20 cellular contexts compared by ENCODE assay signal in the genomic region with DNA sequence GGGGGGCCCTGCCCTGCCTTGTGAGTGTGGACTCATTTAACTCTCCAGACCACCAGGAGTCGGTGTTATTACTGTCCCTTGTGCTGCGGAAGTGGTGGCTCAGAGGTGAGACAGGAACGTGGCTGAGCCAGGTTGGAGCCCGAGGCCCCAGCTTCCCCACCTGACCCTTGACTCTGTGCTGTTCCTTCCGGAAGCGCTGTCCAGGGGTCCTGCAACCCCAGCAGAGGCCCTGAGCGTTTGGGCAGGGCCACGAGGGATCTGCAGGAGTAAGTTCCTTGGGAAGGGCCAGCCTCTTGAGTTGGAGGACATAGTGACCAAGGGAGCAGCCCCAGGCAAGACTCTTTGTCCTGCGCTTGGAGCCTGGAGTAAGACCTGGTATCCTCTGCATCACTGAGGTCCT.
"Had no signal": no experiment of that assay in that cellular context is flagged by ENCODE, and none has a peak within 500 bp of the region (broad histone marks: within the 10 kb centered on the region; RNA-seq: fewer than 3 reads in every experiment).

No MANE protein-coding gene starts in this region.

- H3K9me3 ChIP-seq: esophagus muscularis mucosa, gastrocnemius medialis, heart right ventricle, right atrium auricular region had no signal

- DNase-seq: effector memory CD4-positive, alpha-beta T cell; gastrocnemius medialis; heart right ventricle; hypothalamus; immature natural killer cell; kidney; left colon; left ventricle myocardium superior; mesenchymal stem cell; midbrain; small intestine; stimulated activated CD4-positive, alpha-beta T cell treated with anti-CD3 and anti-CD28 coated beads, Interleukin-12 subunit alpha, Interleukin-12 subunit beta, amount 100 ng/mL, for 4 hours; stimulated activated naive CD4-positive, alpha-beta T cell treated with Interleukin-2 at 50 U/mL for 16 hours had no signal

- H3K9me3 Mint-ChIP-seq: immature natural killer cell; natural killer cell treated with Interleukin-12 subunit alpha and Interleukin-12 subunit beta and Interleukin-15 and Interleukin-18, amount 100 ng/mL, for 72 hours; type B pancreatic cell had no signal

- ATAC-seq: gastrocnemius medialis; heart right ventricle; left colon; left ventricle myocardium superior; natural killer cell treated with Interleukin-12 subunit alpha and Interleukin-12 subunit beta and Interleukin-15 and Interleukin-18, amount 100 ng/mL, for 72 hours had no signal

- H3K36me3 Mint-ChIP-seq: natural killer cell treated with Interleukin-12 subunit alpha and Interleukin-12 subunit beta and Interleukin-15 and Interleukin-18, amount 100 ng/mL, for 72 hours; type B pancreatic cell had no signal

- H3K4me3 ChIP-seq: esophagus muscularis mucosa, gastrocnemius medialis, heart right ventricle, lung, right atrium auricular region had no signal

- H3K27ac ChIP-seq: epithelial cell of prostate, heart right ventricle, right atrium auricular region had no signal

- H3K27me3 ChIP-seq: esophagus muscularis mucosa, gastrocnemius medialis, heart right ventricle, right atrium auricular region had no signal

- H3K27ac Mint-ChIP-seq: immature natural killer cell; natural killer cell treated with Interleukin-12 subunit alpha and Interleukin-12 subunit beta and Interleukin-15 and Interleukin-18, amount 100 ng/mL, for 72 hours; type B pancreatic cell had no signal

- FAIRE-seq: kidney, small intestine, urothelium cell line had no signal

- H3K27me3 Mint-ChIP-seq: natural killer cell treated with Interleukin-12 subunit alpha and Interleukin-12 subunit beta and Interleukin-15 and Interleukin-18, amount 100 ng/mL, for 72 hours; type B pancreatic cell had no signal

- H3K4me3 Mint-ChIP-seq: immature natural killer cell; natural killer cell treated with Interleukin-12 subunit alpha and Interleukin-12 subunit beta and Interleukin-15 and Interleukin-18, amount 100 ng/mL, for 72 hours; type B pancreatic cell had no signal
